In the genomic region with DNA sequence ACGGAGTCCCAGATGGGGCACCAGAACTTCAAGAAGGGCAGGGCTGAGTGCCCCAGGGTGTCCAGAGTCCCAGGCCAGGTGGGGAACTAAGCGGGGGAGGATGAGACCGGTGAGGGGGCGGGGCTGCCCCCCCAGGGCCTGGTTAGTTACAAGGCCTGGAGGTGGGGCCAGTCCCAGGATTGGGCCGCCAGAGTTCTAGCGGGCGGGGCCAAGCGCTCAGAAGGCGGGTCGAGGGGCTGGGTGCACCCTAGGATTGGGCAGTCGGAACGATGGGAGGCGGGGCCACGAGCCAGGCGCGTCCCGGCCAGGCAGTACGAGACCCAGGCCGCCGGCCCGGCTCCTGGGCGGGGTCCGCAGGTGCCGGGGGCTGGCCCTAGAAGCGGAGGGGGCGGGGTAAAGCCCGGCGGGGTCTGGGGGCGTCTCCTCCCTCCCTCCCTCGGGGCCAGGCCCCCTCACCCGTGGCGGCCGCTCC, we compare ENCODE assay signal across 8 cellular contexts. TPM values are rescaled to one million over a fixed set of nuclear protein-coding genes. Genes with fewer than 3 reads are reported as not detected.
A peak's percentile ranks its signal among the peaks of the same experiment; 100 is the strongest.
DNase-seq lines count a peak whose midpoint lies in the region; ATAC-seq and TF ChIP-seq lines count a peak whose summit lies in the region.

No MANE protein-coding gene starts in this region.

- peak overlapping the region; percentile 94 for H3K27ac Mint-ChIP-seq in activated CD4-positive, alpha-beta T cell treated with anti-CD3 and anti-CD28 coated beads, Interleukin-2, amount 10 ng/mL, durations not matched to agents 7 days and 5 days

- H3K36me3 Mint-ChIP-seq in activated CD4-positive, alpha-beta T cell treated with anti-CD3 and anti-CD28 coated beads, Interleukin-2, amount 10 ng/mL, durations not matched to agents 7 days and 5 days (ENCODE audit: low read depth), result peaks cover 11% of the 10 kb centered on the region

- H3K4me3 ChIP-seq in BJ (ENCODE audit: low read depth, low read length) (peak overlapping the region; percentile 90), coronary artery (peak overlapping the region; percentile 78), left lung (peak overlapping the region; percentile 90 to 96)

- ATAC-seq in GM19351 (IDR thresholded peaks at IDR 0.05; ENCODE audit: unreplicated experiment) (peak; percentile 92), HG03469 (IDR thresholded peaks at IDR 0.05; ENCODE audit: unreplicated experiment) (peak; percentile 76), left lung (peak; percentile 97)

- H3K9me3 Mint-ChIP-seq in activated CD4-positive, alpha-beta T cell treated with anti-CD3 and anti-CD28 coated beads, Interleukin-2, amount 10 ng/mL, durations not matched to agents 7 days and 5 days, result no peaks in the 10 kb centered on the region

- DNase-seq in BJ (ENCODE audit: low read depth) (peak; percentile 68), NCI-H524 treated with DMSO at 0.1 percent for 48 hours (lab: John Stamatoyannopoulos, UW) (peak; percentile 84), coronary artery (ENCODE audit: low spot score) (peak; percentile 98), left lung (peak; percentile 98 to 99)
- peak; percentile 97 for DNase-seq in activated CD4-positive, alpha-beta T cell treated with anti-CD3 and anti-CD28 coated beads, Interleukin-2, amount 10 ng/mL, durations not matched to agents 7 days and 5 days
- peak; percentile 94 for DNase-seq in stimulated activated CD4-positive, alpha-beta T cell treated with anti-CD3 and anti-CD28 coated beads, Interleukin-2, amount 100 ng/mL, for 4 hours (ENCODE audit: low read depth)

- H3K4me1 Mint-ChIP-seq in activated CD4-positive, alpha-beta T cell treated with anti-CD3 and anti-CD28 coated beads, Interleukin-2, amount 10 ng/mL, durations not matched to agents 7 days and 5 days, result peaks cover 27% of the 10 kb centered on the region

- no peaks in the 10 kb centered on the region for H3K9me3 ChIP-seq in left lung

- H3K27ac ChIP-seq in coronary artery, result peak overlapping the region; percentile 94 to 95
- H3K27ac ChIP-seq in left lung, result peak overlapping the region; percentile 91 to 98

- H3K27me3 ChIP-seq in BJ (ENCODE audit: control insufficient read depth, insufficient read depth, low read length), result no peaks in the 10 kb centered on the region
- H3K27me3 ChIP-seq in left lung, result no peaks in the 10 kb centered on the region

- CTCF ChIA-PET in BJ (lab: Yijun Ruan, JAX), result no interaction called here
- CTCF ChIA-PET in activated CD4-positive, alpha-beta T cell treated with anti-CD3 and anti-CD28 coated beads, Interleukin-2, amount 10 ng/mL, durations not matched to agents 7 days and 5 days (lab: Charles Lee), result interaction anchor here (1.0 kb wide), 1 partner anchor 22 kb away, joined by 4 read pairs; no protein-coding TSS in a partner anchor

- peak overlapping the region; percentile 87 for H3K4me3 Mint-ChIP-seq in activated CD4-positive, alpha-beta T cell treated with anti-CD3 and anti-CD28 coated beads, Interleukin-2, amount 10 ng/mL, durations not matched to agents 7 days and 5 days

- no peaks in the 10 kb centered on the region for H3K27me3 Mint-ChIP-seq in activated CD4-positive, alpha-beta T cell treated with anti-CD3 and anti-CD28 coated beads, Interleukin-2, amount 10 ng/mL, durations not matched to agents 7 days and 5 days

- POLR2A ChIA-PET in BJ (lab: Charles Lee), result no interaction called here
- POLR2A ChIA-PET in activated CD4-positive, alpha-beta T cell treated with anti-CD3 and anti-CD28 coated beads, Interleukin-2, amount 10 ng/mL, durations not matched to agents 7 days and 5 days (lab: Charles Lee), result no interaction called here

- H3K4me1 ChIP-seq in left lung, result peaks cover 3 to 16% of the 10 kb centered on the region in 2 donors

- intact Hi-C loops in left lung (cut with DNase I), result no loop called here

- TF ChIP-seq CTCF in BJ (IDR thresholded peaks at IDR 0.05; ENCODE audit: insufficient read depth, low read depth, low read length), result no peak
- no peak for TF ChIP-seq CTCF in coronary artery (IDR thresholded peaks at IDR 0.05)
- TF ChIP-seq CTCF in left lung (IDR thresholded peaks at IDR 0.05), result no peak

- H3K36me3 ChIP-seq in BJ (ENCODE audit: control insufficient read depth, insufficient read depth, low read length), result no peaks in the 10 kb centered on the region
- H3K36me3 ChIP-seq in left lung, result no peaks in the 10 kb centered on the region

RNA-seq across cellular contexts. Expression of gene ZNF653, which starts 0.6 kb away (rescaled TPM):
- 3.1 and 4.6 TPM in 2 replicates for polyA plus RNA-seq in BJ (2011; rRNA removed)
- polyA minus RNA-seq in BJ (2011; rRNA and poly(A)+ RNA removed), result 2.7 and 6.5 TPM in 2 replicates
- total RNA-seq in activated CD4-positive, alpha-beta T cell treated with anti-CD3 and anti-CD28 coated beads, Interleukin-2, amount 10 ng/mL, durations not matched to agents 7 days and 5 days, result 10 to 100 TPM; 21.4 to 24.4 TPM
- 1 to 10 TPM; 7.7 to 8.4 TPM for total RNA-seq in left lung

RNA-seq across cellular contexts. Expression of gene ECSIT, which starts 23.9 kb away (rescaled TPM):
- 30.9 and 45.2 TPM in 2 replicates for polyA plus RNA-seq in BJ (2011; rRNA removed)
- 27.9 and 46.4 TPM in 2 replicates for polyA minus RNA-seq in BJ (2011; rRNA and poly(A)+ RNA removed)
- 10 to 100 TPM; 21.6 to 28.8 TPM for total RNA-seq in activated CD4-positive, alpha-beta T cell treated with anti-CD3 and anti-CD28 coated beads, Interleukin-2, amount 10 ng/mL, durations not matched to agents 7 days and 5 days
- total RNA-seq in left lung, result 10 to 100 TPM; 37.4 to 44.6 TPM

RNA-seq across cellular contexts. Expression of gene ELAVL3, which starts 24.2 kb away (rescaled TPM):
- polyA plus RNA-seq in BJ (2011; rRNA removed), result not detected in 2 replicates
- not detected in 2 replicates for polyA minus RNA-seq in BJ (2011; rRNA and poly(A)+ RNA removed)
- under 1 TPM in 1 of 2 experiments, not detected in 1; 0.50 TPM for total RNA-seq in activated CD4-positive, alpha-beta T cell treated with anti-CD3 and anti-CD28 coated beads, Interleukin-2, amount 10 ng/mL, durations not matched to agents 7 days and 5 days
- under 1 TPM in 1 of 2 donors, not detected in 1; 0.21 TPM for total RNA-seq in left lung

RNA-seq across cellular contexts. Expression of gene CNN1, which starts 33.6 kb away (rescaled TPM):
- polyA plus RNA-seq in BJ (2011; rRNA removed), result 227 and 267 TPM in 2 replicates
- 49.6 and 65.5 TPM in 2 replicates for polyA minus RNA-seq in BJ (2011; rRNA and poly(A)+ RNA removed)
- total RNA-seq in activated CD4-positive, alpha-beta T cell treated with anti-CD3 and anti-CD28 coated beads, Interleukin-2, amount 10 ng/mL, durations not matched to agents 7 days and 5 days, result not detected
- 10 to 100 TPM; 33.1 to 37.0 TPM for total RNA-seq in left lung

RNA-seq across cellular contexts. Expression of gene ELOF1, which starts 54.0 kb away (rescaled TPM):
- polyA plus RNA-seq in BJ (2011; rRNA removed), result 70.7 and 83.9 TPM in 2 replicates
- polyA minus RNA-seq in BJ (2011; rRNA and poly(A)+ RNA removed), result 34.2 and 50.2 TPM in 2 replicates
- total RNA-seq in activated CD4-positive, alpha-beta T cell treated with anti-CD3 and anti-CD28 coated beads, Interleukin-2, amount 10 ng/mL, durations not matched to agents 7 days and 5 days, result 10 to 100 TPM; 52.2 to 53.9 TPM
- 10 to 100 TPM; 50.4 to 53.4 TPM for total RNA-seq in left lung

Comparison
In these comparisons a context has a peak if more than half of its experiments do, and no peak if none do; other contexts are left out.
1. Peak in every context shown above with its lines: DNase-seq, ATAC-seq, H3K4me3 ChIP-seq and H3K27ac ChIP-seq.